ENCODE assay signal across 27 cellular contexts in genomic region chr13:95020298-95020987, GRCh38.
DNase-seq lines count a peak whose midpoint lies in the region; ATAC-seq, FAIRE-seq and TF ChIP-seq lines count a peak whose summit lies in the region.
"Had no signal": no experiment of that assay in that cellular context is flagged by ENCODE, and none has a peak within 500 bp of the region (broad histone marks: within the 10 kb centered on the region; RNA-seq: fewer than 3 reads in every experiment).

No MANE protein-coding gene starts in this region.

- no peaks in the 10 kb centered on the region for H3K36me3 ChIP-seq in colonic mucosa
- H3K36me3 ChIP-seq: gastrocnemius medialis, ovary, thoracic aorta had no signal

- H3K4me1 ChIP-seq in colonic mucosa = no peaks in the 10 kb centered on the region
- H3K4me1 ChIP-seq: gastrocnemius medialis had no signal

- TF ChIP-seq CTCF in astrocyte of the cerebellum (IDR thresholded peaks at IDR 0.05; ENCODE audit: low read depth, low read length, missing control alignments) (no peak), fibroblast of pulmonary artery (IDR thresholded peaks at IDR 0.05; ENCODE audit: low read length, missing control alignments) (no peak), colonic mucosa (IDR thresholded peaks at IDR 0.05) (no peak)
- TF ChIP-seq CTCF in CD4-positive, alpha-beta T cell (IDR thresholded peaks at IDR 0.05) = no peak

- in situ Hi-C loops in astrocyte of the cerebellum (cut with HindIII; ENCODE audit: low sequenced_read_pairs) = no loop called here

- no peak overlapping the region for H3K27ac ChIP-seq in colonic mucosa
- no peak overlapping the region for H3K27ac ChIP-seq in CD4-positive, alpha-beta T cell (ENCODE audit: low read depth, low read length)
- H3K27ac ChIP-seq: C4-2B, gastrocnemius medialis, ovary, thoracic aorta had no signal

- peaks cover 51% of the 10 kb centered on the region for H3K36me3 Mint-ChIP-seq in CD4-positive, alpha-beta T cell (ENCODE audit: low read depth)

- no peaks in the 10 kb centered on the region for H3K9me3 ChIP-seq in colonic mucosa
- no peaks in the 10 kb centered on the region for H3K9me3 ChIP-seq in CD4-positive, alpha-beta T cell (ENCODE audit: control insufficient read depth, low read length)
- H3K9me3 ChIP-seq: gastrocnemius medialis, ovary, thoracic aorta had no signal

- no peak overlapping the region for H3K27ac Mint-ChIP-seq in CD4-positive, alpha-beta T cell
- H3K27ac Mint-ChIP-seq: activated T-cell treated with anti-CD3 and anti-CD28 coated beads, Interleukin-2, amount 50 U/mL, for 72 hours; brain; memory B cell; naive thymus-derived CD8-positive, alpha-beta T cell; stimulated activated naive B cell treated with anti-CD40 and anti-IgM and Interleukin-4, amounts not matched to agents 10 μg/mL and 1 μg/mL and 100 μg/mL, for 72 hours had no signal

- no peaks in the 10 kb centered on the region for H3K27me3 ChIP-seq in colonic mucosa
- H3K27me3 ChIP-seq in CD4-positive, alpha-beta T cell (ENCODE audit: control insufficient read depth, insufficient read depth, low read length) = no peaks in the 10 kb centered on the region
- H3K27me3 ChIP-seq: gastrocnemius medialis, ovary had no signal

- no peaks in the 10 kb centered on the region for H3K27me3 Mint-ChIP-seq in CD4-positive, alpha-beta T cell
- H3K27me3 Mint-ChIP-seq: brain; memory B cell; naive thymus-derived CD8-positive, alpha-beta T cell; stimulated activated naive B cell treated with anti-CD40 and anti-IgM and Interleukin-4, amounts not matched to agents 10 μg/mL and 1 μg/mL and 100 μg/mL, for 72 hours had no signal

- H3K4me3 ChIP-seq in astrocyte of the cerebellum (ENCODE audit: low read depth, low read length) = no peak overlapping the region
- no peak overlapping the region for H3K4me3 ChIP-seq in fibroblast of pulmonary artery (replicated peaks; ENCODE audit: low read depth, low read length)
- no peak overlapping the region for H3K4me3 ChIP-seq in colonic mucosa
- H3K4me3 ChIP-seq: gastrocnemius medialis, ovary, thoracic aorta had no signal

- H3K9me3 Mint-ChIP-seq in CD4-positive, alpha-beta T cell = no peaks in the 10 kb centered on the region
- H3K9me3 Mint-ChIP-seq: memory B cell; naive thymus-derived CD8-positive, alpha-beta T cell had no signal

- ATAC-seq in HG03135 (IDR thresholded peaks at IDR 0.05; ENCODE audit: unreplicated experiment) = no peak
- ATAC-seq in CD4-positive, alpha-beta T cell (ENCODE audit: poor library complexity) = no peak
- ATAC-seq: activated T-cell treated with anti-CD3 and anti-CD28 coated beads, Interleukin-2, amount 50 U/mL, for 72 hours; gastrocnemius medialis; naive thymus-derived CD8-positive, alpha-beta T cell; sciatic nerve; stimulated activated naive B cell treated with anti-CD40 and anti-IgM and Interleukin-4, amounts not matched to agents 10 μg/mL and 1 μg/mL and 100 μg/mL, for 72 hours had no signal

- H3K9ac ChIP-seq in colonic mucosa (ENCODE audit: low read depth in 2 of 2, low read length in 2 of 2) = no peak overlapping the region

- intact Hi-C loops in colonic mucosa (cut with DNase I) = no loop called here
- intact Hi-C loops in CD4-positive, alpha-beta T cell (cut with DNase I, micrococcal nuclease) = no loop called here

- CTCF ChIA-PET in CD4-positive, alpha-beta T cell (lab: Charles Lee) = no interaction called here

- H3K4me1 Mint-ChIP-seq in CD4-positive, alpha-beta T cell (ENCODE audit: low read depth) = no peaks in the 10 kb centered on the region
- H3K4me1 Mint-ChIP-seq: brain; memory B cell; naive thymus-derived CD8-positive, alpha-beta T cell; stimulated activated naive B cell treated with anti-CD40 and anti-IgM and Interleukin-4, amounts not matched to agents 10 μg/mL and 1 μg/mL and 100 μg/mL, for 72 hours had no signal

- DNase-seq in ELR (ENCODE audit: low read depth) (peak; percentile 81), HT1080 (ENCODE audit: low read depth) (peak; percentile 69), astrocyte of the cerebellum (ENCODE audit: low read depth) (peak; percentile 8), fibroblast of pulmonary artery (ENCODE audit: low read depth) (peak; percentile 8), HTR-8/SVneo (ENCODE audit: insufficient read length, low spot score) (no peak), colonic mucosa (no peak)
- DNase-seq in CD4-positive, alpha-beta T cell = no peak
- DNase-seq: activated CD4-positive, alpha-beta T cell treated with anti-CD3 and anti-CD28 coated beads for 4 hours; activated naive CD4-positive, alpha-beta T cell treated with anti-CD3 and anti-CD28 coated beads, Interleukin-2, amount 50 U/mL, for 16 hours; activated T-cell treated with anti-CD3 and anti-CD28 coated beads, Interleukin-2, amount 50 U/mL, for 72 hours; gastrocnemius medialis; kidney glomerular epithelial cell; naive thymus-derived CD8-positive, alpha-beta T cell; NCI-H1436 treated with DMSO at 0.1 percent for 48 hours; NCI-H2171; NCI-H69; ovary; Right ventricle myocardium superior; stimulated activated naive B cell treated with anti-CD40 and anti-IgM and Interleukin-4, amounts not matched to agents 10 μg/mL and 1 μg/mL and 100 μg/mL, for 72 hours; T-helper 1 cell had no signal

- FAIRE-seq in HTR-8/SVneo (lab: Jason Lieb, UNC) = no peak
- FAIRE-seq: G401.6 had no signal

- POLR2A ChIA-PET in CD4-positive, alpha-beta T cell (lab: Charles Lee) = no interaction called here

- H3K4me3 Mint-ChIP-seq in CD4-positive, alpha-beta T cell = no peak overlapping the region
- H3K4me3 Mint-ChIP-seq: activated T-cell treated with anti-CD3 and anti-CD28 coated beads, Interleukin-2, amount 50 U/mL, for 72 hours; brain; memory B cell; naive thymus-derived CD8-positive, alpha-beta T cell; stimulated activated naive B cell treated with anti-CD40 and anti-IgM and Interleukin-4, amounts not matched to agents 10 μg/mL and 1 μg/mL and 100 μg/mL, for 72 hours had no signal

Comparison
In these comparisons a context has a peak if more than half of its experiments do, and no peak if none do; other contexts are left out.
1. DNase-seq: peak in ELR (single experiment), HT1080 (single experiment), astrocyte of the cerebellum (single experiment) and fibroblast of pulmonary artery (single experiment); none in HTR-8/SVneo (single experiment), colonic mucosa (single experiment) and CD4-positive, alpha-beta T cell (0 of 10).